Comparison of ENCODE assay signal across 2 cellular contexts in genomic region chr11:82718307-82718706, GRCh38.
TF ChIP-seq lines count a peak whose summit lies in the region.

No MANE protein-coding gene starts in this region.

TF ChIP-seq in IMR-90, 13 proteins besides CTCF, POLR2A, EP300 and RAD21 (continued from another document):
- TF ChIP-seq ELK1 (IDR thresholded peaks at IDR 0.05; ENCODE audit: borderline replicate concordance, low read depth, low read length): no peak

TF ChIP-seq in endothelial cell of umbilical vein, 7 proteins besides CTCF, POLR2A, EP300 and RAD21 (continued from another document):
- no peak for TF ChIP-seq POLR2AphosphoS5 (IDR thresholded peaks at IDR 0.05; ENCODE audit: insufficient read depth, low read depth, low read length)
- TF ChIP-seq EZH2 (IDR thresholded peaks at IDR 0.05; ENCODE audit: borderline replicate concordance, low read depth, low read length, severe bottlenecking): no peak
- no peak for TF ChIP-seq FOS (IDR thresholded peaks at IDR 0.05; ENCODE audit: borderline replicate concordance, insufficient read depth, low read length)
- TF ChIP-seq JUN (IDR thresholded peaks at IDR 0.05; ENCODE audit: borderline replicate concordance, insufficient read depth, insufficient read length, low read depth): no peak
- TF ChIP-seq MYC (IDR thresholded peaks at IDR 0.05; ENCODE audit: low read depth, low read length): no peak
